9 cellular contexts compared by ENCODE assay signal in the genomic region with DNA sequence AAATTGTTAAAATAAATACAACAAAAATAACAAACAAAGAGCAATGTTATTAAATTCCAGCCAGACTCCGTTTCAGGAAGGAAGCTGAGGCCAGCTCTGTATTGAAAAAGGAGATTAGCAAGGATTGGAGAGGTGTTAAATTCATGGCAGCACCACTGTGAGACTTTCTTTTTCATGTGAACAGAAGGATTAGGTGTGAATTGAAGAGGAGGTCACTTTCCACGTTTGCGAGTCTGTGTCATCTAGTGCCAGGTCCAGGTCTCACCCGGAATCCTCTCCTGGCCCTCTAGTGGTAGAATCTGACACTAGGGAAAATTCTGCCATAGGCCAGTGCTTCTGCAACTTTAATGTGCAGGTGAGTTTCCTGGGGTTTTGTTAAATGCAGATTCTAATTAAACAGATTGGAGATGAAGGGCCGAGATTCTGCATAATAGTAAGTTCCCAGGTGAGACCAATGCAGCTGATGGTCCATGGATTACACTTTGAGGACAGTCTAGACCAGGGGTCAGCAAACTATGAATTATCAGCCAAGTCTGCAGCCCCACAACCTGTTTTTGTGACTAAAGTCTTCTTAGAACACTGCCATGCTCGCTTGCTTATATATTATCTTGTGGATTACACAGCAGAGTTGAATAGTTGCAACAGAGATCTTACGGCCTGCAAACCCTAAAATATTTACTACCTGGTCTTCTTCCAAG. TPM values are rescaled to one million over a fixed set of nuclear protein-coding genes. Genes with fewer than 3 reads are reported as not detected.
DNase-seq lines count a peak whose midpoint lies in the region; ATAC-seq and TF ChIP-seq lines count a peak whose summit lies in the region.
"Had no signal": no experiment of that assay in that cellular context is flagged by ENCODE, and none has a peak within 500 bp of the region (broad histone marks: within the 10 kb centered on the region; RNA-seq: fewer than 3 reads in every experiment).

No MANE protein-coding gene starts in this region.

- no peaks in the 10 kb centered on the region for H3K9me3 ChIP-seq in liver (ENCODE audit: control insufficient read depth in 4 of 4, low read length in 3 of 4)

- DNase-seq in AG10803 (ENCODE audit: low read depth) = peak; percentile 25
- no peak for DNase-seq in GM12864 (ENCODE audit: low read depth)
- DNase-seq in NCI-H2227 (lab: John Stamatoyannopoulos, UW; ENCODE audit: unreplicated experiment) = peak; percentile 51
- peak in 27 of 61 donors; percentile 9 to 69 (median 40) for DNase-seq in caudate nucleus (lab: John Stamatoyannopoulos, UW)
- DNase-seq in mesenteric fat pad (ENCODE audit: low spot score) = no peak

- H3K9ac ChIP-seq in liver (ENCODE audit: low read depth in 1 of 2, low read length in 2 of 2) = peak overlapping the region in 1 of 2 donors; percentile 78

- no peak for ATAC-seq in GM19452 (IDR thresholded peaks at IDR 0.05; ENCODE audit: unreplicated experiment)
- no peak for ATAC-seq in GM19395 (IDR thresholded peaks at IDR 0.05; ENCODE audit: unreplicated experiment)

- no peaks in the 10 kb centered on the region for H3K27me3 ChIP-seq in liver (ENCODE audit: control insufficient read depth in 4 of 4, insufficient read depth in 4 of 4, low read length in 3 of 4)

- H3K4me1 ChIP-seq in liver (ENCODE audit: control insufficient read depth in 4 of 4, insufficient read depth in 4 of 4, low read length in 3 of 4) = peaks cover 2 to 39% (median 37%) of the 10 kb centered on the region in 4 donors

- TF ChIP-seq CTCF in AG10803 (conservative IDR thresholded peaks at IDR 0.05; ENCODE audit: low read length) (peak; percentile 86), GM12864 (IDR thresholded peaks at IDR 0.05; ENCODE audit: low read depth, low read length, missing control alignments) (peak; percentile 86), liver (IDR thresholded peaks at IDR 0.05; ENCODE audit: low read depth, low read length, missing input control) (peak; percentile 78)

- peak; percentile 74 to 84 for TF ChIP-seq RAD21 in liver (IDR thresholded peaks at IDR 0.05)

- H3K36me3 ChIP-seq in liver (ENCODE audit: control insufficient read depth in 4 of 4, insufficient read depth in 3 of 4, low read depth in 1 of 4, low read length in 3 of 4) = no peaks in the 10 kb centered on the region

- 15% methylated on average over 7 of the region's 7 CpGs for WGBS in liver

- no peak overlapping the region for H3K4me3 ChIP-seq in AG10803 (ENCODE audit: low read length)
- no peak overlapping the region for H3K4me3 ChIP-seq in GM12864 (ENCODE audit: low read depth, low read length)
- H3K4me3 ChIP-seq in liver (ENCODE audit: low read depth in 1 of 3, low read length in 3 of 3) = peak overlapping the region in 1 of 3 donors; percentile 18

- peak overlapping the region; percentile 79 for H3K27ac ChIP-seq in caudate nucleus (ENCODE audit: low read depth, low read length)
- peak overlapping the region; percentile 22 to 61 for H3K27ac ChIP-seq in liver (ENCODE audit: low read depth in 1 of 2, low read length in 2 of 2)

TF ChIP-seq in liver, 16 proteins besides CTCF, POLR2A, EP300 and RAD21:
- TF ChIP-seq HNF4A (conservative IDR thresholded peaks at IDR 0.05) = peak; percentile 48 to 57
- peak; percentile 13 for TF ChIP-seq HNF4G (IDR thresholded peaks at IDR 0.05)
- TF ChIP-seq, protein P1, sequence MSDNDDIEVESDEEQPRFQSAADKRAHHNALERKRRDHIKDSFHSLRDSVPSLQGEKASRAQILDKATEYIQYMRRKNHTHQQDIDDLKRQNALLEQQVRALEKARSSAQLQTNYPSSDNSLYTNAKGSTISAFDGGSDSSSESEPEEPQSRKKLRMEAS (IDR thresholded peaks at IDR 0.05) = no peak
- no peak for TF ChIP-seq SP1 (IDR thresholded peaks at IDR 0.05)
- peak in 1 of 2 donors; percentile 37 for TF ChIP-seq JUND (IDR thresholded peaks at IDR 0.05)
- peak; percentile 32 to 33 for TF ChIP-seq RXRA (IDR thresholded peaks at IDR 0.05)
- TF ChIP-seq, protein P2, sequence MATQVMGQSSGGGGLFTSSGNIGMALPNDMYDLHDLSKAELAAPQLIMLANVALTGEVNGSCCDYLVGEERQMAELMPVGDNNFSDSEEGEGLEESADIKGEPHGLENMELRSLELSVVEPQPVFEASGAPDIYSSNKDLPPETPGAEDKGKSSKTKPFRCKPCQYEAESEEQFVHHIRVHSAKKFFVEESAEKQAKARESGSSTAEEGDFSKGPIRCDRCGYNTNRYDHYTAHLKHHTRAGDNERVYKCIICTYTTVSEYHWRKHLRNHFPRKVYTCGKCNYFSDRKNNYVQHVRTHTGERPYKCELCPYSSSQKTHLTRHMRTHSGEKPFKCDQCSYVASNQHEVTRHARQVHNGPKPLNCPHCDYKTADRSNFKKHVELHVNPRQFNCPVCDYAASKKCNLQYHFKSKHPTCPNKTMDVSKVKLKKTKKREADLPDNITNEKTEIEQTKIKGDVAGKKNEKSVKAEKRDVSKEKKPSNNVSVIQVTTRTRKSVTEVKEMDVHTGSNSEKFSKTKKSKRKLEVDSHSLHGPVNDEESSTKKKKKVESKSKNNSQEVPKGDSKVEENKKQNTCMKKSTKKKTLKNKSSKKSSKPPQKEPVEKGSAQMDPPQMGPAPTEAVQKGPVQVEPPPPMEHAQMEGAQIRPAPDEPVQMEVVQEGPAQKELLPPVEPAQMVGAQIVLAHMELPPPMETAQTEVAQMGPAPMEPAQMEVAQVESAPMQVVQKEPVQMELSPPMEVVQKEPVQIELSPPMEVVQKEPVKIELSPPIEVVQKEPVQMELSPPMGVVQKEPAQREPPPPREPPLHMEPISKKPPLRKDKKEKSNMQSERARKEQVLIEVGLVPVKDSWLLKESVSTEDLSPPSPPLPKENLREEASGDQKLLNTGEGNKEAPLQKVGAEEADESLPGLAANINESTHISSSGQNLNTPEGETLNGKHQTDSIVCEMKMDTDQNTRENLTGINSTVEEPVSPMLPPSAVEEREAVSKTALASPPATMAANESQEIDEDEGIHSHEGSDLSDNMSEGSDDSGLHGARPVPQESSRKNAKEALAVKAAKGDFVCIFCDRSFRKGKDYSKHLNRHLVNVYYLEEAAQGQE (IDR thresholded peaks at IDR 0.05) = peak; percentile 22
- TF ChIP-seq YY1 (IDR thresholded peaks at IDR 0.05) = peak; percentile 38
TF ChIP-seq in liver: peak in this region for 6.

RNA-seq across cellular contexts. Expression of a gene that starts 9.2 kb away (rescaled TPM):
- total RNA-seq in liver (10 to 100 TPM; 26.2 to 71.9 TPM), mesenteric fat pad (0.39 TPM)
- polyA plus RNA-seq in liver = 10 to 100 TPM; 16.0 to 41.4 TPM
- polyA plus RNA-seq: IgD-negative memory B cell had no signal

Comparison
In these comparisons a context has a peak if more than half of its experiments do, and no peak if none do; other contexts are left out.
1. DNase-seq: peak in AG10803 (single experiment) and NCI-H2227 (single experiment); none in GM12864 (single experiment) and mesenteric fat pad (single experiment).
2. RNA of a gene that starts 9.2 kb away (total RNA-seq): 26.2 to 71.9 TPM in liver; 0.39 TPM in mesenteric fat pad (single experiment); every median in the first group is over 10 times any median in the second.
3. Peak in every context shown above with its lines, with median percentiles within 50 percentile points of each other: CTCF ChIP-seq.